Comparison of ENCODE assay signal across 10 cellular contexts in the genomic region with DNA sequence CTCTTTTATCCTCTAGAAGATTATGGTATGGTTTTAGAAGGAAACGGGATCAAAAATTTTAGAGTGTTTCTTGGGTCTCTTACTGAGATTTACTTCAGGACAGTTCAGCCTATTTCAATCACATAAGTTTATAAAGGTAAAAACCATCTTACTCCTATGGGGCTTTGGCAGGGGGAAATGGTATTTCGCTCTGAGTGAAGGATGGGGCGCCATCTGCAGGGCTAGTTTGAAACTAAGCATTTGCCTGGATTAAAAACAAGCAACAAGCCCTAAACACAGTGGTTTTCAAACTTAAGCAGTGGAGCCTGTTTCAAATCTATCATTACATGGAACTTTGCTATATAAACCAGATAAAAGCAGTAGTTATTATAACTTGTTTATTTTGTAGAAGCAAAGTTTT.
DNase-seq lines count a peak whose midpoint lies in the region; ATAC-seq and TF ChIP-seq lines count a peak whose summit lies in the region.
"Had no signal": no experiment of that assay in that cellular context is flagged by ENCODE, and none has a peak within 500 bp of the region (broad histone marks: within the 10 kb centered on the region; RNA-seq: fewer than 3 reads in every experiment).

No MANE protein-coding gene starts in this region.

- intact Hi-C loops in A673 (cut with micrococcal nuclease; ENCODE audit: unreplicated experiment) (no loop called here), esophagus squamous epithelium (cut with DNase I) (no loop called here), lower lobe of right lung (cut with DNase I) (no loop called here)

- ATAC-seq in lower lobe of right lung: no peak
- ATAC-seq in HG03159 (IDR thresholded peaks at IDR 0.05; ENCODE audit: unreplicated experiment): no peak

- TF ChIP-seq POLR2A in esophagus squamous epithelium (IDR thresholded peaks at IDR 0.05): no peak

- H3K27me3 Mint-ChIP-seq in glutamatergic neuron (ENCODE audit: unreplicated experiment): no peaks in the 10 kb centered on the region
- no peaks in the 10 kb centered on the region for H3K27me3 Mint-ChIP-seq in T-helper 2 cell treated with Interferon-gamma antibody and Interleukin-4, amounts not matched to agents 5 μg/mL and 100 μg/mL, for 36 hours (ENCODE audit: low read depth)

- no peaks in the 10 kb centered on the region for H3K36me3 Mint-ChIP-seq in glutamatergic neuron (ENCODE audit: unreplicated experiment)
- no peaks in the 10 kb centered on the region for H3K36me3 Mint-ChIP-seq in T-helper 2 cell treated with Interferon-gamma antibody and Interleukin-4, amounts not matched to agents 5 μg/mL and 100 μg/mL, for 36 hours (ENCODE audit: low read depth)

- H3K4me1 ChIP-seq in A673 (ENCODE audit: insufficient read depth, low read length, poor library complexity, severe bottlenecking) (no peaks in the 10 kb centered on the region), esophagus squamous epithelium (no peaks in the 10 kb centered on the region), lower lobe of right lung (no peaks in the 10 kb centered on the region)
- H3K4me1 ChIP-seq: esophagus muscularis mucosa, tibial artery had no signal

- CTCF ChIA-PET in A673 (lab: Charles Lee): no interaction called here

- H3K9me3 Mint-ChIP-seq in glutamatergic neuron (ENCODE audit: unreplicated experiment): no peaks in the 10 kb centered on the region
- no peaks in the 10 kb centered on the region for H3K9me3 Mint-ChIP-seq in T-helper 2 cell treated with Interferon-gamma antibody and Interleukin-4, amounts not matched to agents 5 μg/mL and 100 μg/mL, for 36 hours

- POLR2A ChIA-PET in A673 (lab: Charles Lee; ENCODE audit: low non-redundant PET): no interaction called here

- no peaks in the 10 kb centered on the region for H3K27me3 ChIP-seq in A673 (replicated peaks; ENCODE audit: insufficient read depth, low read depth, low read length, poor library complexity)
- H3K27me3 ChIP-seq in esophagus squamous epithelium: no peaks in the 10 kb centered on the region
- no peaks in the 10 kb centered on the region for H3K27me3 ChIP-seq in lower lobe of right lung (ENCODE audit: low read depth)
- H3K27me3 ChIP-seq: esophagus muscularis mucosa, tibial artery had no signal

- peak; percentile 53 for TF ChIP-seq CTCF in A673 (conservative IDR thresholded peaks at IDR 0.05; ENCODE audit: low read depth, low read length)
- peak; percentile 6 for TF ChIP-seq CTCF in GM12865 (IDR thresholded peaks at IDR 0.05; ENCODE audit: insufficient read depth, low read depth, low read length, missing control alignments)
- TF ChIP-seq CTCF in glutamatergic neuron (IDR thresholded peaks at IDR 0.05; ENCODE audit: partially characterized antibody, unreplicated experiment): peak; percentile 61
- no peak for TF ChIP-seq CTCF in esophagus squamous epithelium (IDR thresholded peaks at IDR 0.05)
- TF ChIP-seq CTCF in lower lobe of right lung (IDR thresholded peaks at IDR 0.05): no peak

- H3K36me3 ChIP-seq in A673 (ENCODE audit: insufficient read depth, low read length, poor library complexity, severe bottlenecking) (no peaks in the 10 kb centered on the region), esophagus squamous epithelium (no peaks in the 10 kb centered on the region), lower lobe of right lung (no peaks in the 10 kb centered on the region)
- H3K36me3 ChIP-seq: esophagus muscularis mucosa, tibial artery had no signal

- H3K27ac Mint-ChIP-seq in glutamatergic neuron (ENCODE audit: unreplicated experiment): no peak overlapping the region
- H3K27ac Mint-ChIP-seq in T-helper 2 cell treated with Interferon-gamma antibody and Interleukin-4, amounts not matched to agents 5 μg/mL and 100 μg/mL, for 36 hours: no peak overlapping the region

- H3K4me3 ChIP-seq in A673 (ENCODE audit: low read depth, low read length, poor library complexity, severe bottlenecking): no peak overlapping the region
- H3K4me3 ChIP-seq in GM12865 (ENCODE audit: low read depth, low read length): no peak overlapping the region
- no peak overlapping the region for H3K4me3 ChIP-seq in esophagus squamous epithelium
- H3K4me3 ChIP-seq in lower lobe of right lung: no peak overlapping the region
- H3K4me3 ChIP-seq: esophagus muscularis mucosa, tibial artery had no signal

- H3K4me3 Mint-ChIP-seq in glutamatergic neuron (ENCODE audit: unreplicated experiment): no peak overlapping the region
- H3K4me3 Mint-ChIP-seq in T-helper 2 cell treated with Interferon-gamma antibody and Interleukin-4, amounts not matched to agents 5 μg/mL and 100 μg/mL, for 36 hours: no peak overlapping the region

- 2 to 22% methylated on average over 2 to 3 of the region's 3 CpGs for WGBS in esophagus squamous epithelium, 2 donors

- H3K27ac ChIP-seq in A673 (ENCODE audit: low read depth, low read length, poor library complexity, severe bottlenecking) (no peak overlapping the region), esophagus squamous epithelium (no peak overlapping the region), lower lobe of right lung (no peak overlapping the region)
- H3K27ac ChIP-seq: esophagus muscularis mucosa, tibial artery had no signal

- no TSS peak for BruUV-seq in A673 (replicated peaks; lab: Mats Ljungman, UMichigan)

- DNase-seq in A673 (ENCODE audit: low spot score): peak; percentile 24
- DNase-seq in GM12865 (ENCODE audit: low read depth): peak; percentile 0
- DNase-seq in NCI-H460 (ENCODE audit: extremely low read depth, low read depth): peak; percentile 12
- DNase-seq in glutamatergic neuron: peak; percentile 53
- no peak for DNase-seq in esophagus squamous epithelium (lab: John Stamatoyannopoulos, UW)
- DNase-seq in lower lobe of right lung: no peak
- no peak for DNase-seq in T-helper 2 cell treated with Interferon-gamma antibody and Interleukin-4, amounts not matched to agents 5 μg/mL and 100 μg/mL, for 36 hours (ENCODE audit: low spot score)
- DNase-seq: tibial artery had no signal

- no peaks in the 10 kb centered on the region for H3K9me3 ChIP-seq in A673 (ENCODE audit: low read depth, low read length, poor library complexity, severe bottlenecking)
- H3K9me3 ChIP-seq in esophagus squamous epithelium: no peaks in the 10 kb centered on the region
- no peaks in the 10 kb centered on the region for H3K9me3 ChIP-seq in lower lobe of right lung
- H3K9me3 ChIP-seq: esophagus muscularis mucosa, tibial artery had no signal

- no peaks in the 10 kb centered on the region for H3K4me1 Mint-ChIP-seq in glutamatergic neuron (ENCODE audit: low read depth, unreplicated experiment)
- H3K4me1 Mint-ChIP-seq in T-helper 2 cell treated with Interferon-gamma antibody and Interleukin-4, amounts not matched to agents 5 μg/mL and 100 μg/mL, for 36 hours (ENCODE audit: low read depth): no peaks in the 10 kb centered on the region

Comparison
In these comparisons a context has a peak if more than half of its experiments do, and no peak if none do; other contexts are left out.
1. DNase-seq: peak in A673 (single experiment), GM12865 (single experiment), NCI-H460 (single experiment) and glutamatergic neuron (single experiment); none in esophagus squamous epithelium (single experiment), lower lobe of right lung (single experiment) and T-helper 2 cell treated with Interferon-gamma antibody and Interleukin-4, amounts not matched to agents 5 μg/mL and 100 μg/mL, for 36 hours (single experiment).
2. CTCF ChIP-seq: peak in A673 (single experiment), GM12865 (single experiment) and glutamatergic neuron (single experiment); none in esophagus squamous epithelium (0 of 6) and lower lobe of right lung (single experiment).